Comparison of ENCODE assay signal across 10 cellular contexts in genomic region chr12:127485528-127485927, GRCh38.
DNase-seq lines count a peak whose midpoint lies in the region; TF ChIP-seq lines count a peak whose summit lies in the region.
"Had no signal": no experiment of that assay in that cellular context is flagged by ENCODE, and none has a peak within 500 bp of the region (broad histone marks: within the 10 kb centered on the region; RNA-seq: fewer than 3 reads in every experiment).

No MANE protein-coding gene starts in this region.

- H3K4me3 Mint-ChIP-seq in neural progenitor cell = no peak overlapping the region

- TF ChIP-seq CTCF in adrenal gland (IDR thresholded peaks at IDR 0.05) (peak in 1 of 6 experiments; percentile 3), osteoblast (IDR thresholded peaks at IDR 0.05; ENCODE audit: extremely low read depth, low read depth, low read length) (peak; percentile 71), spleen (IDR thresholded peaks at IDR 0.05 in 8 of 11, conservative IDR thresholded peaks at IDR 0.05 in 3 of 11) (no peak), neural progenitor cell (IDR thresholded peaks at IDR 0.05) (no peak)

- H2AFZ ChIP-seq in Karpas-422 (ENCODE audit: low read length) (no peak overlapping the region), osteoblast (ENCODE audit: low read length) (no peak overlapping the region), neural progenitor cell (replicated peaks) (no peak overlapping the region)

- H3K4me1 Mint-ChIP-seq in neural progenitor cell = no peaks in the 10 kb centered on the region
- H3K4me1 Mint-ChIP-seq: naive B cell had no signal

- H3K27ac Mint-ChIP-seq in neural progenitor cell = no peak overlapping the region
- H3K27ac Mint-ChIP-seq: naive B cell had no signal

- H3K4me3 ChIP-seq in Karpas-422 (ENCODE audit: low read length) (no peak overlapping the region), adrenal gland (no peak overlapping the region), osteoblast (ENCODE audit: insufficient read depth, low read length) (no peak overlapping the region), spleen (no peak overlapping the region), neural progenitor cell (no peak overlapping the region)

- DNase-seq in GM04504 (ENCODE audit: low read depth) (peak; percentile 80), Karpas-422 (peak; percentile 44), adrenal gland (peak in 6 of 7 donors; percentile 8 to 61 (median 36)), osteoblast (ENCODE audit: insufficient read length, low spot score, missing footprints) (peak; percentile 81), spleen (no peak), neural progenitor cell (ENCODE audit: low spot score) (no peak), Ammon's horn (ENCODE audit: low spot score) (no peak)
- DNase-seq: effector CD4-positive, alpha-beta T cell; naive B cell; T-helper 9 cell had no signal

- H3K27me3 Mint-ChIP-seq in neural progenitor cell (ENCODE audit: insufficient read depth, low read depth) = peaks cover 7% of the 10 kb centered on the region
- H3K27me3 Mint-ChIP-seq: naive B cell had no signal

- H3K36me3 ChIP-seq in Karpas-422 (ENCODE audit: insufficient read depth, low read length) = no peaks in the 10 kb centered on the region
- H3K36me3 ChIP-seq in adrenal gland (replicated peaks in 1 of 2) = no peaks in the 10 kb centered on the region
- H3K36me3 ChIP-seq in osteoblast (ENCODE audit: insufficient read depth, low read length) = no peaks in the 10 kb centered on the region
- H3K36me3 ChIP-seq in spleen = no peaks in the 10 kb centered on the region
- H3K36me3 ChIP-seq in neural progenitor cell = no peaks in the 10 kb centered on the region

- H3K79me2 ChIP-seq in Karpas-422 (ENCODE audit: low read length) (no peaks in the 10 kb centered on the region), osteoblast (ENCODE audit: insufficient read depth, low read length) (no peaks in the 10 kb centered on the region), neural progenitor cell (ENCODE audit: low read depth) (no peaks in the 10 kb centered on the region)

- no peaks in the 10 kb centered on the region for H3K9me2 ChIP-seq in Karpas-422 (replicated peaks; ENCODE audit: insufficient read depth, low read length)

- H3K27ac ChIP-seq in Karpas-422 (ENCODE audit: low read length) (no peak overlapping the region), adrenal gland (no peak overlapping the region), osteoblast (ENCODE audit: low read depth, low read length) (no peak overlapping the region), spleen (no peak overlapping the region), neural progenitor cell (no peak overlapping the region)

- intact Hi-C loops in adrenal gland (cut with DNase I) = no loop called here
- intact Hi-C loops in spleen (cut with DNase I; ENCODE audit: low total_unique reads) = no loop called here

- no peak for TF ChIP-seq POLR2A in adrenal gland (IDR thresholded peaks at IDR 0.05)
- TF ChIP-seq POLR2A in spleen (IDR thresholded peaks at IDR 0.05) = no peak

- no peak overlapping the region for H3K4me2 ChIP-seq in Karpas-422 (ENCODE audit: low read depth, low read length, poor library complexity, severe bottlenecking)
- no peak overlapping the region for H3K4me2 ChIP-seq in osteoblast (ENCODE audit: insufficient read depth, low read length)
- no peak overlapping the region for H3K4me2 ChIP-seq in neural progenitor cell

- H4K20me1 ChIP-seq in Karpas-422 (ENCODE audit: insufficient read depth, low read depth, low read length) = no peaks in the 10 kb centered on the region
- H4K20me1 ChIP-seq in osteoblast (ENCODE audit: insufficient read depth, low read length) = no peaks in the 10 kb centered on the region
- H4K20me1 ChIP-seq in neural progenitor cell (ENCODE audit: low read depth) = no peaks in the 10 kb centered on the region

- H3K9me3 ChIP-seq in Karpas-422 (ENCODE audit: low read length) (no peaks in the 10 kb centered on the region), adrenal gland (replicated peaks in 1 of 3) (no peaks in the 10 kb centered on the region), osteoblast (ENCODE audit: low read depth, low read length) (no peaks in the 10 kb centered on the region), spleen (peaks cover 0 to 6% (median 0%) of the 10 kb centered on the region in 8 donors), neural progenitor cell (ENCODE audit: low read depth) (no peaks in the 10 kb centered on the region)

- H3K9me3 Mint-ChIP-seq in neural progenitor cell = peaks cover 6% of the 10 kb centered on the region

- H3K9ac ChIP-seq in Karpas-422 (ENCODE audit: low read length) (no peak overlapping the region), neural progenitor cell (no peak overlapping the region)

- H3K4me1 ChIP-seq in Karpas-422 (ENCODE audit: low read length) (no peaks in the 10 kb centered on the region), adrenal gland (replicated peaks in 1 of 2) (no peaks in the 10 kb centered on the region), osteoblast (ENCODE audit: insufficient read depth, low read length) (peaks cover 14% of the 10 kb centered on the region), spleen (no peaks in the 10 kb centered on the region), neural progenitor cell (no peaks in the 10 kb centered on the region)

- no peaks in the 10 kb centered on the region for H3F3A ChIP-seq in neural progenitor cell (ENCODE audit: low read depth)

- H3K36me3 Mint-ChIP-seq in neural progenitor cell = peaks cover 2% of the 10 kb centered on the region
- H3K36me3 Mint-ChIP-seq: naive B cell had no signal

- WGBS in adrenal gland, 4 donors = 38 to 60% (median 48%) methylated on average over 4 of the region's 4 CpGs
- 31 to 74% (median 60%) methylated on average over 4 of the region's 4 CpGs for WGBS in spleen, 5 donors

- no peaks in the 10 kb centered on the region for H3K27me3 ChIP-seq in Karpas-422 (ENCODE audit: low read length)
- no peaks in the 10 kb centered on the region for H3K27me3 ChIP-seq in adrenal gland
- no peaks in the 10 kb centered on the region for H3K27me3 ChIP-seq in osteoblast (ENCODE audit: insufficient read depth, low read length)
- no peaks in the 10 kb centered on the region for H3K27me3 ChIP-seq in spleen (replicated peaks in 1 of 7)
- no peaks in the 10 kb centered on the region for H3K27me3 ChIP-seq in neural progenitor cell

Comparison
In these comparisons a context has a peak if more than half of its experiments do, and no peak if none do; other contexts are left out.
1. DNase-seq: peak in GM04504 (single experiment), Karpas-422 (single experiment), adrenal gland (6 of 7) and osteoblast (single experiment); none in spleen (single experiment), neural progenitor cell (single experiment) and Ammon's horn (single experiment).